Comparison of ENCODE assay signal across 24 cellular contexts in the genomic region with DNA sequence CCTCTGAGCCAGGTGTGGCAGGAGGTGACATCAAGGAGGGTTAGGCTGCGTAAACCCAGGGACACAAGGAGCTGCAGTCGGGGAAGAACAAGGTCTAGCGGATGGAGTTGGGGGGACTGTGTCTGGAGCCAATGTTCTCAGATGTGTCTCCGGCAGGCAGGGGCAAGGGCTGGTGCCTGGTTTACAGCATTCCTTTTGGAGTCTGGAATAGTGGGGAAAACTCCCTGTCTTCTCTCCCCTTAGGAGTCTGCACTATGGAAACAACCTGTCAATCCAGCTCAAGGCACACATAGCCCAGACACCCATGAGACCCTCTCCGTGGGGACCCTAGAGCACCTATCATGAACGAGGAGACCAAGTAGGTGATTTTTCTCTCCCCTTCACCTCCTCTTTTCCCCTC. TPM values are rescaled to one million over a fixed set of nuclear protein-coding genes. Genes with fewer than 3 reads are reported as not detected.
A peak's percentile ranks its signal among the peaks of the same experiment; 100 is the strongest.
DNase-seq lines count a peak whose midpoint lies in the region; ATAC-seq lines count a peak whose summit lies in the region.
"Had no signal": no experiment of that assay in that cellular context is flagged by ENCODE, and none has a peak within 500 bp of the region (broad histone marks: within the 10 kb centered on the region; RNA-seq: fewer than 3 reads in every experiment).

No MANE protein-coding gene starts in this region.

- CTCF ChIA-PET in CD8-positive, alpha-beta memory T cell (lab: Charles Lee), result no interaction called here

- peaks cover 74% of the 10 kb centered on the region for H3K4me1 Mint-ChIP-seq in activated CD4-positive, alpha-beta T cell treated with anti-CD3 and anti-CD28 coated beads, Interleukin-2, amount 10 ng/mL, durations not matched to agents 24 days and 14 days
- H3K4me1 Mint-ChIP-seq in CD8-positive, alpha-beta memory T cell, result peaks cover 76 to 94% (median 89%) of the 10 kb centered on the region in 3 donors
- peaks cover 84% of the 10 kb centered on the region for H3K4me1 Mint-ChIP-seq in activated naive CD8-positive, alpha-beta T cell (ENCODE audit: low read depth)
- H3K4me1 Mint-ChIP-seq in naive thymus-derived CD8-positive, alpha-beta T cell, result peaks cover 44 to 91% (median 84%) of the 10 kb centered on the region in 4 donors
- H3K4me1 Mint-ChIP-seq: nephron had no signal

- peaks cover 74% of the 10 kb centered on the region for H3K36me3 Mint-ChIP-seq in activated CD4-positive, alpha-beta T cell treated with anti-CD3 and anti-CD28 coated beads, Interleukin-2, amount 10 ng/mL, durations not matched to agents 24 days and 14 days (ENCODE audit: low read depth)
- H3K36me3 Mint-ChIP-seq in CD8-positive, alpha-beta memory T cell, result peaks cover 28 to 68% (median 32%) of the 10 kb centered on the region in 3 donors
- H3K36me3 Mint-ChIP-seq in activated naive CD8-positive, alpha-beta T cell, result peaks cover 43% of the 10 kb centered on the region
- H3K36me3 Mint-ChIP-seq in naive thymus-derived CD8-positive, alpha-beta T cell, result peaks cover 13 to 71% (median 44%) of the 10 kb centered on the region in 3 donors
- H3K36me3 Mint-ChIP-seq: type B pancreatic cell had no signal

- no peak overlapping the region for H3K27ac ChIP-seq in CD8-positive, alpha-beta memory T cell (ENCODE audit: low read depth, low read length)
- H3K27ac ChIP-seq: pancreas, Peyer's patch, SJCRH30, VCaP had no signal

- H3K27ac Mint-ChIP-seq in activated CD4-positive, alpha-beta T cell treated with anti-CD3 and anti-CD28 coated beads, Interleukin-2, amount 10 ng/mL, durations not matched to agents 24 days and 14 days, result peak overlapping the region; percentile 68
- H3K27ac Mint-ChIP-seq in CD8-positive, alpha-beta memory T cell, result peak overlapping the region; percentile 77 to 96 (median 84)
- H3K27ac Mint-ChIP-seq in activated naive CD8-positive, alpha-beta T cell, result peak overlapping the region; percentile 99
- peak overlapping the region; percentile 76 to 99 (median 94) for H3K27ac Mint-ChIP-seq in naive thymus-derived CD8-positive, alpha-beta T cell
- H3K27ac Mint-ChIP-seq: nephron, type B pancreatic cell had no signal

- peaks cover 46% of the 10 kb centered on the region for H3K36me3 ChIP-seq in CD8-positive, alpha-beta memory T cell (ENCODE audit: insufficient read depth, low read length)
- H3K36me3 ChIP-seq: pancreas, SJCRH30 had no signal

- intact Hi-C loops in activated CD4-positive, alpha-beta T cell treated with anti-CD3 and anti-CD28 coated beads, Interleukin-2, amount 10 ng/mL, durations not matched to agents 24 days and 14 days (cut with micrococcal nuclease), result loop anchor here (10.0 kb wide), 1 partner anchor 518 kb away; the partner anchor contains the start of gene CCDC102A

- H3K4me3 Mint-ChIP-seq in activated CD4-positive, alpha-beta T cell treated with anti-CD3 and anti-CD28 coated beads, Interleukin-2, amount 10 ng/mL, durations not matched to agents 24 days and 14 days, result peak overlapping the region; percentile 41
- peak overlapping the region in 3 of 7 donors; percentile 20 to 43 (median 26) for H3K4me3 Mint-ChIP-seq in CD8-positive, alpha-beta memory T cell
- peak overlapping the region; percentile 78 for H3K4me3 Mint-ChIP-seq in activated naive CD8-positive, alpha-beta T cell
- H3K4me3 Mint-ChIP-seq in naive thymus-derived CD8-positive, alpha-beta T cell, result peak overlapping the region in 9 of 10 donors; percentile 58 to 85 (median 67)
- H3K4me3 Mint-ChIP-seq: nephron, type B pancreatic cell had no signal

- peaks cover 83% of the 10 kb centered on the region for H3K4me1 ChIP-seq in CD8-positive, alpha-beta memory T cell (ENCODE audit: insufficient read depth, low read length)
- H3K4me1 ChIP-seq: pancreas, SJCRH30 had no signal

- POLR2A ChIA-PET in CD8-positive, alpha-beta memory T cell (lab: Charles Lee), result interaction anchor here (1.2 to 1.3 kb wide), 2 partner anchors 13 to 19 kb away, joined by 3 to 11 read pairs; no protein-coding TSS in a partner anchor
- POLR2A ChIA-PET in naive thymus-derived CD8-positive, alpha-beta T cell (lab: Charles Lee), result interaction anchor here (0.7 to 15.8 kb wide), 12 partner anchors 7 to 46 kb away, joined by 3 to 162 read pairs (median 6); partner anchors contain the start of gene NLRC5

- peaks cover 3% of the 10 kb centered on the region for H3K9me3 Mint-ChIP-seq in activated CD4-positive, alpha-beta T cell treated with anti-CD3 and anti-CD28 coated beads, Interleukin-2, amount 10 ng/mL, durations not matched to agents 24 days and 14 days
- no peaks in the 10 kb centered on the region for H3K9me3 Mint-ChIP-seq in CD8-positive, alpha-beta memory T cell
- H3K9me3 Mint-ChIP-seq in activated naive CD8-positive, alpha-beta T cell (ENCODE audit: low read depth), result no peaks in the 10 kb centered on the region
- no peaks in the 10 kb centered on the region for H3K9me3 Mint-ChIP-seq in naive thymus-derived CD8-positive, alpha-beta T cell

- H3K4me3 ChIP-seq in CD8-positive, alpha-beta memory T cell (ENCODE audit: low read length), result no peak overlapping the region
- H3K4me3 ChIP-seq: MG63, pancreas, Peyer's patch, SJCRH30 had no signal

- no peak for DNase-seq in activated CD4-positive, alpha-beta T cell treated with anti-CD3 and anti-CD28 coated beads, Interleukin-2, amount 10 ng/mL, durations not matched to agents 24 days and 14 days
- DNase-seq in activated CD4-positive, alpha-beta T cell treated with anti-CD3 and anti-CD28 coated beads for 1 hour, result no peak
- DNase-seq in CD8-positive, alpha-beta memory T cell, result no peak
- DNase-seq in naive thymus-derived CD8-positive, alpha-beta T cell, result no peak
- DNase-seq in stimulated activated CD4-positive, alpha-beta T cell treated with anti-CD3 and anti-CD28 coated beads, Interleukin-2, amount 100 ng/mL, for 48 hours, result no peak
- no peak for DNase-seq in GF-D8 (lab: John Stamatoyannopoulos, UW)
- DNase-seq: aorta, MG63, NCI-H1436, NCI-H2171, NCI-H524, pancreas, right cardiac atrium, SJCRH30 had no signal

- H3K27me3 Mint-ChIP-seq in activated CD4-positive, alpha-beta T cell treated with anti-CD3 and anti-CD28 coated beads, Interleukin-2, amount 10 ng/mL, durations not matched to agents 24 days and 14 days, result no peaks in the 10 kb centered on the region
- H3K27me3 Mint-ChIP-seq in CD8-positive, alpha-beta memory T cell, result peaks cover 0 to 1% of the 10 kb centered on the region in 2 donors
- H3K27me3 Mint-ChIP-seq in activated naive CD8-positive, alpha-beta T cell, result no peaks in the 10 kb centered on the region
- H3K27me3 Mint-ChIP-seq in naive thymus-derived CD8-positive, alpha-beta T cell, result no peaks in the 10 kb centered on the region

- ATAC-seq in naive thymus-derived CD8-positive, alpha-beta T cell, result no peak
- no peak for ATAC-seq in HG03159 (IDR thresholded peaks at IDR 0.05; ENCODE audit: unreplicated experiment)
- ATAC-seq: left lobe of liver, pancreas, right cardiac atrium had no signal

- H3K27me3 ChIP-seq in CD8-positive, alpha-beta memory T cell (ENCODE audit: insufficient read depth, low read length, poor library complexity, severe bottlenecking), result no peaks in the 10 kb centered on the region
- H3K27me3 ChIP-seq: MG63, pancreas, Peyer's patch, SJCRH30 had no signal

- H3K9me3 ChIP-seq in CD8-positive, alpha-beta memory T cell (ENCODE audit: low read length), result no peaks in the 10 kb centered on the region
- H3K9me3 ChIP-seq: MG63, pancreas, Peyer's patch, SJCRH30 had no signal

RNA-seq across cellular contexts. Expression of gene NLRC5, which starts 27.5 kb away (rescaled TPM):
- total RNA-seq in activated CD4-positive, alpha-beta T cell treated with anti-CD3 and anti-CD28 coated beads, Interleukin-2, amount 10 ng/mL, durations not matched to agents 24 days and 14 days, result 208 and 214 TPM in 2 replicates
- total RNA-seq in CD8-positive, alpha-beta memory T cell, result 100 to 1,000 TPM; 173 to 178 TPM
- 165 TPM for polyA plus RNA-seq in CD8-positive, alpha-beta memory T cell
- total RNA-seq in naive thymus-derived CD8-positive, alpha-beta T cell, result 100 to 1,000 TPM; 474 to 488 TPM
- polyA plus RNA-seq in naive thymus-derived CD8-positive, alpha-beta T cell, result 100 to 1,000 TPM in 1 of 3 donors, 10 to 100 TPM in 2; 70.4 to 137 (median 80.0) TPM

RNA-seq across cellular contexts. Expression of gene CETP, which starts 55.1 kb away (rescaled TPM):
- total RNA-seq in activated CD4-positive, alpha-beta T cell treated with anti-CD3 and anti-CD28 coated beads, Interleukin-2, amount 10 ng/mL, durations not matched to agents 24 days and 14 days, result not detected in 2 replicates
- total RNA-seq in CD8-positive, alpha-beta memory T cell, result not detected
- polyA plus RNA-seq in CD8-positive, alpha-beta memory T cell, result not detected
- total RNA-seq in naive thymus-derived CD8-positive, alpha-beta T cell, result under 1 TPM in 1 of 2 experiments, not detected in 1; 0.27 TPM
- under 1 TPM in 2 of 3 donors, not detected in 1; 0.20 to 0.21 TPM for polyA plus RNA-seq in naive thymus-derived CD8-positive, alpha-beta T cell
- total RNA-seq: cardiac septum; H1; T-helper 2 cell treated with Interferon-gamma antibody and Interleukin-4, amounts not matched to agents 100 ng/mL and 5 ng/mL, for 36 hours had no signal
- polyA plus RNA-seq: aorta, H1 had no signal
